In the genomic region with DNA sequence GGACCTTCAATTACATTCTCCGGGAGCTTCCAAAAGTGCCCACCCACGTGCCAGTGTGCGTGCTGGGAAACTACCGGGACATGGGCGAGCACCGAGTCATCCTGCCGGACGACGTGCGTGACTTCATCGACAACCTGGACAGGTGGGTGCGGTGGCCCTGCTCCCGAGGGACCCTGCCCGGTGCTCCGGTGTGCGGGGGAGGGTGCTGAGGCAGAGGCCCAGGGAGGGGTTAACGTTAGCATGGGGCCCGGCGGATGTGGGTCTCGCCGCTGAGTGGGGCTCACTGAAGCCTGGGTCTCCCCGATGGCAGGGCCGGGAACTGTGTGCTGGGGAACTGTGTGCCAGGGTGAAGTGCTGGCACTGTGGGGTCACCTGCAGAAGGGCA, we compare ENCODE assay signal across 1 cellular context.
A peak's percentile ranks its signal among the peaks of the same experiment; 100 is the strongest.
TF ChIP-seq lines count a peak whose summit lies in the region.

No MANE protein-coding gene starts in this region.

TF ChIP-seq in HepG2, 621 proteins besides CTCF, POLR2A, EP300 and RAD21:
- TF ChIP-seq RBFOX2 (IDR thresholded peaks at IDR 0.05; ENCODE audit: low read depth, low read length) (peak; percentile 58), AGO2 (optimal IDR thresholded peaks at IDR 0.05; ENCODE audit: low read depth, low read length) (peak; percentile 87), ZNF101 (CRISPR knock-in tag; IDR thresholded peaks at IDR 0.05; ENCODE audit: borderline replicate concordance, low read depth) (no peak), TOPORS (CRISPR knock-in tag; IDR thresholded peaks at IDR 0.05) (no peak), BHLHE40 (IDR thresholded peaks at IDR 0.05; ENCODE audit: low read length) (no peak), AGO1 (IDR thresholded peaks at IDR 0.05; ENCODE audit: low read depth, low read length, poor library complexity, severe bottlenecking) (peak; percentile 20)
TF ChIP-seq in HepG2: peak in this region for 3.
